33 cellular contexts compared by ENCODE assay signal in the genomic region with DNA sequence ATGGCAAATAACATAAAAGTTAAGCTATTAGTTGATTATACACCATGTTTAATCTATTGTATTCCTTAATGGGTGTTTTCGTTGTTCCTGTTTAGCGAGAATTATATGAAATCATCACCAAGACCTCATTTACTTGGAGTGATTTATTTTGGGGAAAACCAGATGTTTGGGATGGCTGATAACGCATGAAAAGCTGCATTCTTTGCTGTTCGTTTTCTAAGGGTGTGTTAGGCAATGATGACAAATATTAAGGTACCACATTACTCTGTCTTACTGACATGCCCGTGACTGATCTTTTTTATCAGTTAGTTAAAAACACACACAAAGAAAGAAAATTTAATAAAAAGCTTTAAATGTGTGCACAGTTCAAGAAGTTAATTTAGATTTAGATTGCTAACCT.
"Had no signal": no experiment of that assay in that cellular context is flagged by ENCODE, and none has a peak within 500 bp of the region (broad histone marks: within the 10 kb centered on the region; RNA-seq: fewer than 3 reads in every experiment).

No MANE protein-coding gene starts in this region.

- H3K27me3 Mint-ChIP-seq: activated CD4-positive, alpha-beta memory T cell treated with anti-CD3 and anti-CD28 coated beads for 36 hours; activated CD4-positive, alpha-beta T cell treated with anti-CD3 and anti-CD28 coated beads for 36 hours; activated CD4-positive, alpha-beta T cell treated with anti-CD3 and anti-CD28 coated beads, Interleukin-2, amount 10 ng/mL, durations not matched to agents 24 days and 14 days; activated naive CD8-positive, alpha-beta T cell treated with anti-CD3 and anti-CD28 coated beads, Interleukin-2, amount 10 ng/mL, durations not matched to agents 7 days and 5 days; activated T-cell treated with anti-CD3 and anti-CD28 coated beads, Interleukin-2, amount 50 U/mL, for 24 hours; T-helper 17 cell had no signal

- H3K27ac Mint-ChIP-seq: activated CD4-positive, alpha-beta memory T cell treated with anti-CD3 and anti-CD28 coated beads for 36 hours; activated CD4-positive, alpha-beta T cell treated with anti-CD3 and anti-CD28 coated beads for 36 hours; activated CD4-positive, alpha-beta T cell treated with anti-CD3 and anti-CD28 coated beads, Interleukin-2, amount 10 ng/mL, durations not matched to agents 24 days and 14 days; activated naive CD4-positive, alpha-beta T cell treated with anti-CD3 and anti-CD28 coated beads, Interleukin-2, amount 10 ng/mL, durations not matched to agents 7 days and 5 days; activated naive CD4-positive, alpha-beta T cell treated with anti-CD3 and anti-CD28 coated beads, Interleukin-2, amount 50 U/mL, for 72 hours; activated naive CD8-positive, alpha-beta T cell treated with anti-CD3 and anti-CD28 coated beads, Interleukin-2, amount 10 ng/mL, durations not matched to agents 7 days and 5 days; activated T-cell treated with anti-CD3 and anti-CD28 coated beads, Interleukin-2, amount 50 U/mL, for 24 hours; activated T-cell treated with anti-CD3 and anti-CD28 coated beads, Interleukin-2, amount 50 U/mL, for 72 hours; effector memory CD8-positive, alpha-beta T cell; T-helper 17 cell; T-helper 2 cell treated with Interferon-gamma antibody and Interleukin-4, amounts not matched to agents 5 μg/mL and 100 μg/mL, for 36 hours had no signal

- FAIRE-seq: colon had no signal

- ATAC-seq: activated CD4-positive, alpha-beta T cell treated with anti-CD3 and anti-CD28 coated beads for 36 hours; activated naive CD4-positive, alpha-beta T cell treated with anti-CD3 and anti-CD28 coated beads, Interleukin-2, amount 50 U/mL, for 72 hours; activated T-cell treated with anti-CD3 and anti-CD28 coated beads, Interleukin-2, amount 50 U/mL, for 72 hours; body of pancreas; effector memory CD8-positive, alpha-beta T cell; foreskin keratinocyte; gastrocnemius medialis; heart left ventricle; T-helper 17 cell had no signal

- H3K4me1 Mint-ChIP-seq: activated CD4-positive, alpha-beta T cell treated with anti-CD3 and anti-CD28 coated beads for 36 hours; activated CD4-positive, alpha-beta T cell treated with anti-CD3 and anti-CD28 coated beads, Interleukin-2, amount 10 ng/mL, durations not matched to agents 24 days and 14 days; activated naive CD4-positive, alpha-beta T cell treated with anti-CD3 and anti-CD28 coated beads, Interleukin-2, amount 10 ng/mL, durations not matched to agents 7 days and 5 days; activated naive CD8-positive, alpha-beta T cell treated with anti-CD3 and anti-CD28 coated beads, Interleukin-2, amount 10 ng/mL, durations not matched to agents 7 days and 5 days; T-helper 17 cell had no signal

- H3K4me1 ChIP-seq: body of pancreas, esophagus muscularis mucosa, foreskin keratinocyte, gastrocnemius medialis, heart left ventricle had no signal

- H3K4me3 ChIP-seq: body of pancreas, esophagus muscularis mucosa, gastrocnemius medialis, heart left ventricle had no signal

- H3K36me3 Mint-ChIP-seq: activated naive CD4-positive, alpha-beta T cell treated with anti-CD3 and anti-CD28 coated beads, Interleukin-2, amount 10 ng/mL, durations not matched to agents 7 days and 5 days; activated naive CD8-positive, alpha-beta T cell treated with anti-CD3 and anti-CD28 coated beads, Interleukin-2, amount 10 ng/mL, durations not matched to agents 7 days and 5 days had no signal

- H3K27me3 ChIP-seq: body of pancreas, esophagus muscularis mucosa, foreskin keratinocyte, gastrocnemius medialis, heart left ventricle had no signal

- DNase-seq: activated CD4-positive, alpha-beta memory T cell treated with anti-CD3 and anti-CD28 coated beads for 36 hours; activated CD4-positive, alpha-beta T cell treated with anti-CD3 and anti-CD28 coated beads for 36 hours; activated CD4-positive, alpha-beta T cell treated with anti-CD3 and anti-CD28 coated beads, Interleukin-2, amount 10 ng/mL, durations not matched to agents 24 days and 14 days; activated CD4-positive, CD25-positive, alpha-beta regulatory T cell; activated CD4-positive, CD25-positive, alpha-beta regulatory T cell treated with anti-CD3 and anti-CD28 coated beads, Interleukin-2, amount 50 U/mL, for 72 hours; activated CD8-positive, alpha-beta memory T cell treated with anti-CD3 and anti-CD28 coated beads, Interleukin-2, amount 50 U/mL, for 48 hours; activated gamma-delta T cell; activated naive CD4-positive, alpha-beta T cell; activated naive CD4-positive, alpha-beta T cell treated with anti-CD3 and anti-CD28 coated beads, Interleukin-2, amount 10 ng/mL, durations not matched to agents 7 days and 5 days; activated naive CD8-positive, alpha-beta T cell treated with anti-CD3 and anti-CD28 coated beads, Interleukin-2, amount 10 ng/mL, durations not matched to agents 7 days and 5 days; activated T-cell treated with anti-CD3 and anti-CD28 coated beads for 4 hours; activated T-cell treated with anti-CD3 and anti-CD28 coated beads, Interleukin-2, amount 50 U/mL, for 24 hours; activated T-cell treated with anti-CD3 and anti-CD28 coated beads, Interleukin-2, amount 50 U/mL, for 72 hours; amniotic stem cell; anterior cingulate cortex; body of pancreas; caudate nucleus; cortex of kidney; dermis blood vessel endothelial cell; effector CD4-positive, alpha-beta T cell; effector memory CD8-positive, alpha-beta T cell; erythroblast; foreskin keratinocyte; gastrocnemius medialis; glutamatergic neuron; heart left ventricle; T-helper 1 cell; T-helper 17 cell; T1000 had no signal

- H3K4me3 Mint-ChIP-seq: activated CD4-positive, alpha-beta memory T cell treated with anti-CD3 and anti-CD28 coated beads for 36 hours; activated CD4-positive, alpha-beta T cell treated with anti-CD3 and anti-CD28 coated beads for 36 hours; activated CD4-positive, alpha-beta T cell treated with anti-CD3 and anti-CD28 coated beads, Interleukin-2, amount 10 ng/mL, durations not matched to agents 24 days and 14 days; activated naive CD4-positive, alpha-beta T cell treated with anti-CD3 and anti-CD28 coated beads, Interleukin-2, amount 10 ng/mL, durations not matched to agents 7 days and 5 days; activated naive CD8-positive, alpha-beta T cell treated with anti-CD3 and anti-CD28 coated beads, Interleukin-2, amount 10 ng/mL, durations not matched to agents 7 days and 5 days; activated T-cell treated with anti-CD3 and anti-CD28 coated beads, Interleukin-2, amount 50 U/mL, for 24 hours; activated T-cell treated with anti-CD3 and anti-CD28 coated beads, Interleukin-2, amount 50 U/mL, for 72 hours; effector memory CD8-positive, alpha-beta T cell; T-helper 17 cell; T-helper 2 cell treated with Interferon-gamma antibody and Interleukin-4, amounts not matched to agents 5 μg/mL and 100 μg/mL, for 36 hours had no signal

- H3K36me3 ChIP-seq: esophagus muscularis mucosa, gastrocnemius medialis, heart left ventricle had no signal

- H3K9me3 ChIP-seq: body of pancreas had no signal

- H3K27ac ChIP-seq: esophagus muscularis mucosa, foreskin keratinocyte, gastrocnemius medialis, heart left ventricle had no signal
